Comparison of ENCODE assay signal across 8 cellular contexts in the genomic region with DNA sequence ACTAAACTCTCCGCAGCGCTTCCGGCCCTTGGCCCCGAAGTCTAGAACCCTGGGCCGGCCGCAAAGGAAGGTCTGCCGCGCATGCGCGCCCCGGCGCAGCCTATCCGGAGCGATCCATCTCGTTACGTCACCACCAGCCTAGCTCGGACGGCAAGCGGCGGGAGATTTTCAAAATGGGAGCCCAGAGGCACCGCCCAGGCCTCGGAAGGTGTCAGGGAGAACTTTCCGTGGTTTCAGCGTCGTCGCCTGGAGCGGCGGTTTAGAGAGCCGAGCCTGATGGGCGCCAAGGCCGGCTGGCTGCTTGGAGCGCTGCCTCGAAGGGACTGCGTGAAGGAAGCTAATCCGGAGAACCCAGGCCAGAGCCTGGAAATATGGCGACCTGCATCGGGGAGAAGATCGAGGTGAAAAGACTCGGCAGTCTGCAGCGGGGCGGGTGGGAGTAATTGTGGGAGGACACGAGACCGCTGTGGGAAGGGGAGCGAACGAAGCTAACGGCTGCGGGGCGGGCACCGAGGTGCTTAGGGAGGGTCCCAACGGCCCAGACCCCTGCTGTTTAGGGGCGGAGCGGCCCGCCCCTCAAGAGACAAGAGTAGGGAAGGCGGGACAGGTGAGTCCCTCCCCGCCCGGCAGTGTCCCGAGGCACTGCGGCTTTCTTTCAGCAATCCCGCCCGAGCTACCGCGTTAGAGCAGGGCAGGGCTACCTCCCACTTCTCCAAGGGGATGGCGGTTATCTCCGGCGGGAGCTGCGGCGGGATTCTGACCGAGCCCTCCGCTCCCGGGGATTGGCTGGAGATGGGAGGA. TPM values are rescaled to one million over a fixed set of nuclear protein-coding genes. Genes with fewer than 3 reads are reported as not detected.
A peak's percentile ranks its signal among the peaks of the same experiment; 100 is the strongest.
DNase-seq lines count a peak whose midpoint lies in the region; ATAC-seq, FAIRE-seq and TF ChIP-seq lines count a peak whose summit lies in the region.

A gene (plus strand): TSS at position 130 of the 801 bp plus-strand sequence. CDS start 242 bp downstream, at position 372.

- H3K9me3 Mint-ChIP-seq in chondrocyte (ENCODE audit: low read depth) = no peaks in the 10 kb centered on the region

- H3K36me3 ChIP-seq in BE2C (peaks cover 27% of the 10 kb centered on the region), keratinocyte (ENCODE audit: control insufficient read depth in 2 of 2, extremely low read depth in 1 of 2, insufficient read depth in 2 of 2, low read length in 2 of 2) (peaks cover 0 to 6% of the 10 kb centered on the region in 2 experiments)

- H4K20me1 ChIP-seq in keratinocyte (ENCODE audit: control insufficient read depth, extremely low read depth, insufficient read depth, low read length) = no peaks in the 10 kb centered on the region

- H3K4me2 ChIP-seq in keratinocyte (ENCODE audit: control insufficient read depth, extremely low read depth, insufficient read depth, low read depth, low read length) = peak within 1 kb of the TSS; percentile 88

- no peaks in the 10 kb centered on the region for H3K27me3 ChIP-seq in BE2C
- no peaks in the 10 kb centered on the region for H3K27me3 ChIP-seq in keratinocyte (ENCODE audit: control insufficient read depth, extremely low read depth, insufficient read depth, low read length)

- peak within 1 kb of the TSS; percentile 98 for H2AFZ ChIP-seq in keratinocyte (ENCODE audit: control insufficient read depth, low read length)

- FAIRE-seq in GM19239 (lab: Jason Lieb, UNC) (peak; percentile 99), keratinocyte (lab: Jason Lieb, UNC) (peak; percentile 66)

- no peaks in the 10 kb centered on the region for H3K27me3 Mint-ChIP-seq in chondrocyte (ENCODE audit: low read depth)

- no peaks in the 10 kb centered on the region for H3K4me1 ChIP-seq in BE2C
- peaks cover 7% of the 10 kb centered on the region for H3K4me1 ChIP-seq in keratinocyte (ENCODE audit: control insufficient read depth, extremely low read depth, insufficient read depth, low read length)

- dilution Hi-C loops in keratinocyte (cut with MboI; ENCODE audit: extremely low pct_ligation_motif_present, low sequenced_read_pairs) = no loop called here

- peak; percentile 88 for ATAC-seq in HG03442 (IDR thresholded peaks at IDR 0.05; ENCODE audit: unreplicated experiment)

- no peaks in the 10 kb centered on the region for H3K9me1 ChIP-seq in keratinocyte (ENCODE audit: control insufficient read depth, extremely low read depth, insufficient read depth, low read length)

- peak; percentile 97 for DNase-seq in BE2C
- peak; percentile 66 for DNase-seq in GM19239 (ENCODE audit: insufficient read length, low spot score)
- peak; percentile 88 for DNase-seq in NCI-H510A treated with DMSO at 0.1 percent for 48 hours (lab: John Stamatoyannopoulos, UW)
- DNase-seq in activated CD4-positive, alpha-beta T cell treated with anti-CD3 and anti-CD28 coated beads for 1 hour = peak; percentile 89
- peak; percentile 98 for DNase-seq in chondrocyte (ENCODE audit: low spot score)
- peak; percentile 49 for DNase-seq in keratinocyte (ENCODE audit: low read depth, low spot score)
- peak; percentile 89 to 96 (median 91) for DNase-seq in stimulated activated CD4-positive, alpha-beta T cell treated with anti-CD3 and anti-CD28 coated beads, Interleukin-12 subunit alpha, Interleukin-12 subunit beta, amount 100 ng/mL, for 48 hours (ENCODE audit: low read depth in 2 of 3, low spot score in 1 of 3)

- no peak for TF ChIP-seq CTCF in BE2C (IDR thresholded peaks at IDR 0.05; ENCODE audit: low read depth, low read length)
- TF ChIP-seq CTCF in chondrocyte (IDR thresholded peaks at IDR 0.05) = no peak
- no peak for TF ChIP-seq CTCF in keratinocyte (optimal IDR thresholded peaks at IDR 0.05 in 1 of 3, IDR thresholded peaks at IDR 0.05 in 1 of 3, conservative IDR thresholded peaks at IDR 0.05 in 1 of 3; ENCODE audit: extremely low read depth in 1 of 3, insufficient read depth in 2 of 3, low read length in 3 of 3)

- peak within 1 kb of the TSS; percentile 94 for H3K9ac ChIP-seq in keratinocyte (ENCODE audit: control insufficient read depth, extremely low read depth, insufficient read depth, low read length)

- no peaks in the 10 kb centered on the region for H3K9me3 ChIP-seq in BE2C
- H3K9me3 ChIP-seq in keratinocyte (ENCODE audit: control insufficient read depth, low read depth, low read length) = no peaks in the 10 kb centered on the region

- peak within 1 kb of the TSS; percentile 99 for H3K27ac Mint-ChIP-seq in chondrocyte (ENCODE audit: unreplicated experiment)

- peaks cover 23% of the 10 kb centered on the region for H3K79me2 ChIP-seq in keratinocyte (ENCODE audit: control insufficient read depth, insufficient read depth, low read length)

- H3K4me1 Mint-ChIP-seq in chondrocyte (ENCODE audit: low read depth) = peaks cover 23% of the 10 kb centered on the region

- H3K36me3 Mint-ChIP-seq in chondrocyte (ENCODE audit: low read depth) = peaks cover 3% of the 10 kb centered on the region

- H3K4me3 ChIP-seq in BE2C (ENCODE audit: low read depth, low read length) (peak within 1 kb of the TSS; percentile 94), keratinocyte (ENCODE audit: control insufficient read depth in 2 of 3, extremely low read depth in 1 of 3, insufficient read depth in 2 of 3, low read depth in 1 of 3, low read length in 3 of 3) (peak within 1 kb of the TSS; percentile 82 to 93 (median 91))

- H3K27ac ChIP-seq in keratinocyte (ENCODE audit: control insufficient read depth, insufficient read depth, low read length) = peak within 1 kb of the TSS; percentile 94

- peak within 1 kb of the TSS; percentile 99 for H3K4me3 Mint-ChIP-seq in chondrocyte (ENCODE audit: unreplicated experiment)

RNA-seq across cellular contexts. Expression of the gene that starts here (rescaled TPM):
- 2.4 TPM for polyA plus RNA-seq in BE2C (2012; ENCODE audit: insufficient read depth, insufficient read length, low read depth)
- 3.1 to 6.8 TPM (median 3.1 TPM) in 3 replicates for total RNA-seq in chondrocyte
- 5.7 to 21.4 TPM (median 9.9 TPM) in 3 replicates for polyA plus RNA-seq in keratinocyte
- polyA plus RNA-seq in keratinocyte (2011; ENCODE audit: low read depth) = 0.75 TPM
- 3.2 and 6.5 TPM in 2 replicates for polyA plus RNA-seq in keratinocyte (2011; cell fraction: cytosol; rRNA removed)
- 9.3 and 14.0 TPM in 2 replicates for polyA plus RNA-seq in keratinocyte (2011; cell fraction: nucleus; rRNA removed)
- 0.68 and 8.4 TPM in 2 replicates for polyA plus RNA-seq in keratinocyte (2012; ENCODE audit: low replicate concordance)
- polyA minus RNA-seq in keratinocyte = 0.92 to 10.3 TPM (median 3.7 TPM) in 3 replicates
- polyA minus RNA-seq in keratinocyte (2011; cell fraction: cytosol; rRNA and poly(A)+ RNA removed) = 6.7 TPM
- 3.5 and 4.4 TPM in 2 replicates for polyA minus RNA-seq in keratinocyte (2011; cell fraction: nucleus; rRNA and poly(A)+ RNA removed)

Comparison
In these comparisons a context has a peak if more than half of its experiments do, and no peak if none do; other contexts are left out.
1. Peak in every context shown above with its lines: DNase-seq, ATAC-seq, H3K4me3 ChIP-seq and H3K27ac ChIP-seq.